In the genomic region with DNA sequence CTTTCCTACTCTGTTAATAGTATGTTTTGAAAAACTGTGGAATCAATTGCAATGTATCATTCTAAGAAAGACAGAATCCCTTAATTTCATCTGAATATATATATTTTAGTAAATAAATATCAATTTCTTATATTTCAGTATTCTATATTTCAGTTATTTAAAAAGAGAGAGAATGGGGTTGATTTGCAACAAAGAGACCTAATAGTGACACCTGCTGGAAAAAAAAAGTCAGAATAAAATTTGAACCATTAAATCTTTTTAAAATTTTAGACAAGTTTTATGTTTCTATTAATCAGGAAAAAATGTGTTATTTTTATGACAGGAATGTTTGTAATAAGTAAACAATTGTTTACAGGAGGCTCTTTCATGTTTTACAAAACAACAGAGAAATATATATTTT, we compare ENCODE assay signal across 1 cellular context.
TF ChIP-seq lines count a peak whose summit lies in the region.

No MANE protein-coding gene starts in this region.

TF ChIP-seq in GM12878, 131 proteins besides CTCF, POLR2A, EP300 and RAD21:
- TF ChIP-seq ZBED1 (IDR thresholded peaks at IDR 0.05; ENCODE audit: borderline replicate concordance) (no peak), NR2C1 (IDR thresholded peaks at IDR 0.05) (no peak), EED (IDR thresholded peaks at IDR 0.05; ENCODE audit: low read depth) (no peak), RB1 (IDR thresholded peaks at IDR 0.05; ENCODE audit: borderline replicate concordance) (no peak), CREM (IDR thresholded peaks at IDR 0.05; ENCODE audit: low read depth) (no peak), TCF12 (IDR thresholded peaks at IDR 0.05; ENCODE audit: low read depth, low read length) (no peak), CBX3 (IDR thresholded peaks at IDR 0.05; ENCODE audit: borderline replicate concordance, low read depth) (no peak), SMC3 (IDR thresholded peaks at IDR 0.05; ENCODE audit: borderline replicate concordance, low read length) (peak; percentile 59; the same call in 1 of the 2 replicates), TAF1 (IDR thresholded peaks at IDR 0.05; ENCODE audit: borderline replicate concordance, low read depth, low read length) (no peak)
